1 cellular context compared by ENCODE assay signal in genomic region chr20:25623225-25623735, GRCh38.
TF ChIP-seq lines count a peak whose summit lies in the region.

No MANE protein-coding gene starts in this region.

TF ChIP-seq in WTC11, 78 proteins besides CTCF, POLR2A, EP300 and RAD21 (continued from another document):
- TF ChIP-seq ERG (CRISPR knock-in tag; IDR thresholded peaks at IDR 0.05) (no peak), NR1H2 (CRISPR knock-in tag; IDR thresholded peaks at IDR 0.05) (no peak), ZNF219 (CRISPR knock-in tag; IDR thresholded peaks at IDR 0.05; ENCODE audit: borderline replicate concordance) (no peak), NFE2L1 (CRISPR knock-in tag; IDR thresholded peaks at IDR 0.05) (0 out of 2 replicates have a peak, but pooled peaks have one; percentile 38), OVOL2 (CRISPR knock-in tag; IDR thresholded peaks at IDR 0.05; ENCODE audit: borderline replicate concordance) (no peak), SMAD4 (CRISPR knock-in tag; IDR thresholded peaks at IDR 0.05) (no peak), FOXP1 (CRISPR knock-in tag; IDR thresholded peaks at IDR 0.05; ENCODE audit: borderline replicate concordance) (no peak; the same call in 1 of the 2 replicates), JAZF1 (CRISPR knock-in tag; IDR thresholded peaks at IDR 0.05) (no peak), HMGA2 (CRISPR knock-in tag; IDR thresholded peaks at IDR 0.05) (no peak), ZNF138 (CRISPR knock-in tag; conservative IDR thresholded peaks at IDR 0.05) (no peak), SMAD3 (CRISPR knock-in tag; IDR thresholded peaks at IDR 0.05; ENCODE audit: borderline replicate concordance) (0 out of 2 replicates have a peak, but pooled peaks have one; percentile 23), ZBTB43 (CRISPR knock-in tag; IDR thresholded peaks at IDR 0.05) (no peak), ZNF281 (CRISPR knock-in tag; IDR thresholded peaks at IDR 0.05) (no peak), RORB (CRISPR knock-in tag; IDR thresholded peaks at IDR 0.05) (no peak), KAT7 (CRISPR knock-in tag; IDR thresholded peaks at IDR 0.05; ENCODE audit: borderline replicate concordance) (0 out of 2 replicates have a peak, but pooled peaks have one; percentile 90), IRF2 (CRISPR knock-in tag; IDR thresholded peaks at IDR 0.05; ENCODE audit: borderline replicate concordance, low read depth) (no peak), USF1 (CRISPR knock-in tag; IDR thresholded peaks at IDR 0.05) (peak; percentile 71), PRDM15 (CRISPR knock-in tag; IDR thresholded peaks at IDR 0.05) (no peak; the same call in 1 of the 2 replicates), USF2 (CRISPR knock-in tag; IDR thresholded peaks at IDR 0.05) (peak; percentile 79), EMX1 (CRISPR knock-in tag; IDR thresholded peaks at IDR 0.05) (no peak), MLX (CRISPR knock-in tag; IDR thresholded peaks at IDR 0.05) (no peak), ETV6 (CRISPR knock-in tag; IDR thresholded peaks at IDR 0.05) (no peak), ZNF121 (CRISPR knock-in tag; IDR thresholded peaks at IDR 0.05) (no peak), ESRRA (CRISPR knock-in tag; IDR thresholded peaks at IDR 0.05; ENCODE audit: borderline replicate concordance) (0 out of 2 replicates have a peak, but pooled peaks have one; percentile 21), GTF2I (CRISPR knock-in tag; conservative IDR thresholded peaks at IDR 0.05) (no peak), JUN (CRISPR knock-in tag; IDR thresholded peaks at IDR 0.05) (no peak), GRHL2 (CRISPR knock-in tag; IDR thresholded peaks at IDR 0.05; ENCODE audit: insufficient replicate concordance, severe bottlenecking) (no peak), TEAD1 (CRISPR knock-in tag; IDR thresholded peaks at IDR 0.05) (no peak), ZNF317 (CRISPR knock-in tag; IDR thresholded peaks at IDR 0.05; ENCODE audit: borderline replicate concordance, low read depth) (no peak), AFF4 (CRISPR knock-in tag; IDR thresholded peaks at IDR 0.05; ENCODE audit: borderline replicate concordance) (no peak), CBFB (CRISPR knock-in tag; IDR thresholded peaks at IDR 0.05; ENCODE audit: low read depth) (no peak), RELA (CRISPR knock-in tag; IDR thresholded peaks at IDR 0.05; ENCODE audit: borderline replicate concordance) (0 out of 2 replicates have a peak, but pooled peaks have one; percentile 15), ZBTB21 (CRISPR knock-in tag; IDR thresholded peaks at IDR 0.05; ENCODE audit: borderline replicate concordance) (no peak), CDX4 (CRISPR knock-in tag; IDR thresholded peaks at IDR 0.05; ENCODE audit: borderline replicate concordance) (no peak), ZNF532 (CRISPR knock-in tag; IDR thresholded peaks at IDR 0.05; ENCODE audit: borderline replicate concordance) (no peak), E2F5 (CRISPR knock-in tag; IDR thresholded peaks at IDR 0.05) (no peak), MXD4 (CRISPR knock-in tag; IDR thresholded peaks at IDR 0.05; ENCODE audit: borderline replicate concordance) (no peak)
